In genomic region chr1:53949023-53949611, GRCh38 we compare ENCODE assay signal across 8 cellular contexts. TPM values are rescaled to one million over a fixed set of nuclear protein-coding genes. Genes with fewer than 3 reads are reported as not detected.
A peak's percentile ranks its signal among the peaks of the same experiment; 100 is the strongest.
DNase-seq lines count a peak whose midpoint lies in the region; ATAC-seq, FAIRE-seq and TF ChIP-seq lines count a peak whose summit lies in the region.

No MANE protein-coding gene starts in this region.

- no peaks in the 10 kb centered on the region for H3K9me3 ChIP-seq in astrocyte (ENCODE audit: insufficient read depth, low read depth, low read length)
- H3K9me3 ChIP-seq in lower lobe of right lung, result no peaks in the 10 kb centered on the region

- H3K4me1 ChIP-seq in astrocyte (ENCODE audit: insufficient read depth, low read length) (peaks cover 13% of the 10 kb centered on the region), lower lobe of right lung (peaks cover 23% of the 10 kb centered on the region)

- H3K4me3 ChIP-seq in astrocyte (ENCODE audit: insufficient read depth, low read depth, low read length), result no peak overlapping the region
- H3K4me3 ChIP-seq in lower lobe of right lung, result no peak overlapping the region

- no peak overlapping the region for H3K9ac ChIP-seq in astrocyte (ENCODE audit: low read length)

- peak; percentile 66 for TF ChIP-seq CTCF in astrocyte (IDR thresholded peaks at IDR 0.05; ENCODE audit: insufficient read depth, low read depth, low read length)
- TF ChIP-seq CTCF in lower lobe of right lung (IDR thresholded peaks at IDR 0.05), result peak; percentile 49

- H4K20me1 ChIP-seq in astrocyte (ENCODE audit: insufficient read depth, low read length), result peaks cover 51% of the 10 kb centered on the region

- no peak overlapping the region for H3K4me2 ChIP-seq in astrocyte (ENCODE audit: low read length)

- H3K79me2 ChIP-seq in astrocyte (ENCODE audit: insufficient read depth, low read length), result peaks cover 69% of the 10 kb centered on the region

- H3K27ac ChIP-seq in astrocyte (ENCODE audit: low read depth, low read length) (no peak overlapping the region), lower lobe of right lung (no peak overlapping the region)

- H3K27me3 Mint-ChIP-seq in astrocyte (ENCODE audit: low read depth, unreplicated experiment), result no peaks in the 10 kb centered on the region

- FAIRE-seq in astrocyte (lab: Jason Lieb, UNC), result no peak

- H3K4me1 Mint-ChIP-seq in astrocyte (ENCODE audit: low read depth, unreplicated experiment), result peaks cover 26% of the 10 kb centered on the region

- H3K36me3 Mint-ChIP-seq in astrocyte (ENCODE audit: low read depth, unreplicated experiment), result peaks cover 5% of the 10 kb centered on the region

- H3K9me3 Mint-ChIP-seq in astrocyte (ENCODE audit: unreplicated experiment), result no peaks in the 10 kb centered on the region

- H3K27me3 ChIP-seq in astrocyte (ENCODE audit: insufficient read depth, low read length) (no peaks in the 10 kb centered on the region), lower lobe of right lung (ENCODE audit: low read depth) (no peaks in the 10 kb centered on the region)

- no peak for ATAC-seq in lower lobe of right lung
- ATAC-seq in GM18498 (IDR thresholded peaks at IDR 0.05; ENCODE audit: unreplicated experiment), result no peak

- DNase-seq in ACHN (peak; percentile 57), DMS79 treated with DMSO at 0.1 percent for 48 hours (lab: John Stamatoyannopoulos, UW) (peak; percentile 36), NCI-H1417 (lab: John Stamatoyannopoulos, UW) (peak in 2 of 3 experiments; percentile 41 to 74), astrocyte (ENCODE audit: low read depth) (peak; percentile 22), lower lobe of right lung (no peak), mesenteric fat pad (ENCODE audit: low spot score) (no peak), GOT3 (lab: John Stamatoyannopoulos, UW) (no peak)

- H3K36me3 ChIP-seq in astrocyte (ENCODE audit: insufficient read depth, low read length) (peaks cover 11% of the 10 kb centered on the region), lower lobe of right lung (peaks cover 30% of the 10 kb centered on the region)

- H3K4me3 Mint-ChIP-seq in astrocyte (ENCODE audit: unreplicated experiment), result peak overlapping the region; percentile 54

- H3K27ac Mint-ChIP-seq in astrocyte (ENCODE audit: unreplicated experiment), result no peak overlapping the region

- in situ Hi-C loops in ACHN (cut with HindIII; ENCODE audit: low pct_ligation_motif_present, low pct_unique_long_range_greater_than_20kb, low sequenced_read_pairs), result no loop called here

- intact Hi-C loops in lower lobe of right lung (cut with DNase I), result no loop called here

- no peak overlapping the region for H2AFZ ChIP-seq in astrocyte (ENCODE audit: low read depth, low read length)

RNA-seq across cellular contexts. Expression of gene LRRC42, which starts 3.0 kb away (rescaled TPM):
- total RNA-seq in astrocyte, result 51.1 and 54.6 TPM in 2 replicates
- 16.5 TPM for total RNA-seq in lower lobe of right lung
- total RNA-seq in mesenteric fat pad, result 18.0 TPM

RNA-seq across cellular contexts. Expression of gene IFT25, which starts 3.6 kb away (rescaled TPM):
- 25.7 and 29.4 TPM in 2 replicates for total RNA-seq in astrocyte
- 23.7 TPM for total RNA-seq in lower lobe of right lung
- 17.2 TPM for total RNA-seq in mesenteric fat pad

RNA-seq across cellular contexts. Expression of gene DIO1, which starts 55.1 kb away (rescaled TPM):
- total RNA-seq in astrocyte (not detected in 2 replicates), lower lobe of right lung (not detected), mesenteric fat pad (not detected)

RNA-seq across cellular contexts. Expression of gene YIPF1, which starts 59.5 kb away (rescaled TPM):
- 27.1 and 27.5 TPM in 2 replicates for total RNA-seq in astrocyte
- 24.5 TPM for total RNA-seq in lower lobe of right lung
- total RNA-seq in mesenteric fat pad, result 22.3 TPM

Comparison
In these comparisons a context has a peak if more than half of its experiments do, and no peak if none do; other contexts are left out.
1. DNase-seq: peak in ACHN (single experiment), DMS79 treated with DMSO at 0.1 percent for 48 hours (single experiment), NCI-H1417 (2 of 3) and astrocyte (single experiment); none in lower lobe of right lung (single experiment), mesenteric fat pad (single experiment) and GOT3 (single experiment).